Comparison of ENCODE assay signal across 8 cellular contexts in genomic region chr11:118789501-118790356, GRCh38. TPM values are rescaled to one million over a fixed set of nuclear protein-coding genes. Genes with fewer than 3 reads are reported as not detected.
DNase-seq lines count a peak whose midpoint lies in the region; ATAC-seq and TF ChIP-seq lines count a peak whose summit lies in the region.

No MANE protein-coding gene starts in this region.

- CTCF ChIA-PET in WTC11 (lab: Charles Lee) = interaction anchor here (0.9 to 4.7 kb wide), 10 partner anchors 13 to 172 kb away, joined by 3 to 63 read pairs (median 8); partner anchors contain the start of gene UPK2
- CTCF ChIA-PET in naive thymus-derived CD4-positive, alpha-beta T cell (lab: Charles Lee) = interaction anchor here (0.6 to 6.5 kb wide), 26 partner anchors 9 to 166 kb away, joined by 3 to 68 read pairs (median 4); partner anchors contain the start of genes BCL9L, CXCR5 and UPK2

- DNase-seq in activated T-cell treated with anti-CD3 and anti-CD28 coated beads for 24 hours (ENCODE audit: low read depth) (peak; percentile 20), Karpas-422 (peak; percentile 49), WTC11 (ENCODE audit: low spot score) (no peak), epithelial cell of prostate (ENCODE audit: low read depth, low spot score) (no peak), aorta (no peak), NCI-H1436 (lab: John Stamatoyannopoulos, UW) (no peak)
- no peak for DNase-seq in activated T-cell treated with anti-CD3 and anti-CD28 coated beads, Interleukin-2, amount 50 U/mL, for 48 hours
- peak in 7 of 9 donors; percentile 50 to 72 (median 66) for DNase-seq in naive thymus-derived CD4-positive, alpha-beta T cell

- peaks cover 5% of the 10 kb centered on the region; the same call in 1 of the 2 replicates for H3K36me3 ChIP-seq in Karpas-422 (ENCODE audit: insufficient read depth, low read length)
- peaks cover 6 to 36% (median 8%) of the 10 kb centered on the region in 3 experiments for H3K36me3 ChIP-seq in naive thymus-derived CD4-positive, alpha-beta T cell (ENCODE audit: control insufficient read depth in 2 of 3, insufficient read depth in 3 of 3, low read length in 3 of 3)
- no peaks in the 10 kb centered on the region for H3K36me3 ChIP-seq in aorta (ENCODE audit: control insufficient read depth in 1 of 2, insufficient read depth in 2 of 2, low read length in 1 of 2)

- ATAC-seq in WTC11 (no peak), aorta (ENCODE audit: low FRiP score) (no peak)
- ATAC-seq in naive thymus-derived CD4-positive, alpha-beta T cell = peak; percentile 15

- no peak overlapping the region for H2AFZ ChIP-seq in Karpas-422 (ENCODE audit: low read length)

- peaks cover 60% of the 10 kb centered on the region for H3K79me2 ChIP-seq in Karpas-422 (ENCODE audit: low read length)

- H3K27ac ChIP-seq in Karpas-422 (ENCODE audit: low read length) (peak overlapping the region; percentile 94), epithelial cell of prostate (peak overlapping the region; percentile 91), aorta (ENCODE audit: low read depth in 1 of 2, low read length in 2 of 2) (peak overlapping the region; percentile 71 to 81)
- peak overlapping the region; percentile 99 for H3K27ac ChIP-seq in naive thymus-derived CD4-positive, alpha-beta T cell (ENCODE audit: low read depth, low read length)

- H3K4me1 ChIP-seq in Karpas-422 (ENCODE audit: low read length) (peaks cover 28% of the 10 kb centered on the region), aorta (ENCODE audit: control insufficient read depth in 1 of 2, insufficient read depth in 2 of 2, low read length in 2 of 2) (peaks cover 0 to 2% of the 10 kb centered on the region in 2 donors)
- H3K4me1 ChIP-seq in naive thymus-derived CD4-positive, alpha-beta T cell (ENCODE audit: control insufficient read depth in 2 of 2, insufficient read depth in 2 of 2, low read length in 2 of 2) = peaks cover 31 to 40% of the 10 kb centered on the region in 2 donors

- H3K4me3 Mint-ChIP-seq in WTC11 = peak overlapping the region; percentile 98
- H3K4me3 Mint-ChIP-seq in naive thymus-derived CD4-positive, alpha-beta T cell = peak overlapping the region; percentile 92 to 100 (median 98)

- H3K36me3 Mint-ChIP-seq in WTC11 = peaks cover 23% of the 10 kb centered on the region
- H3K36me3 Mint-ChIP-seq in naive thymus-derived CD4-positive, alpha-beta T cell = peaks cover 3 to 15% (median 7%) of the 10 kb centered on the region in 5 donors

- H3K4me2 ChIP-seq in Karpas-422 (ENCODE audit: low read depth, low read length, poor library complexity, severe bottlenecking) = peak overlapping the region; percentile 77

- intact Hi-C loops in naive thymus-derived CD4-positive, alpha-beta T cell (cut with micrococcal nuclease) = loop anchor here (1.0 to 5.0 kb wide), 14 partner anchors 13 to 391 kb away; partner anchors contain the start of genes CENATAC (in 2 of the 2), ARCN1 (in 1 of the 2), DPAGT1 (in 1 of the 2) and PHLDB1 (in 1 of the 2)
- intact Hi-C loops in aorta (cut with DNase I) = loop anchor here (5.0 kb wide), 3 partner anchors 97 to 138 kb away; partner anchors contain the start of gene BCL9L (in 2 of the 2)

- H3K9me3 ChIP-seq in Karpas-422 (ENCODE audit: low read length) (no peaks in the 10 kb centered on the region), aorta (ENCODE audit: control insufficient read depth, low read length) (no peaks in the 10 kb centered on the region)
- H3K9me3 ChIP-seq in naive thymus-derived CD4-positive, alpha-beta T cell (ENCODE audit: control insufficient read depth in 2 of 3, low read length in 3 of 3) = no peaks in the 10 kb centered on the region

- H3K9me3 Mint-ChIP-seq in WTC11 = no peaks in the 10 kb centered on the region
- peaks cover 0 to 2% (median 0%) of the 10 kb centered on the region in 11 donors for H3K9me3 Mint-ChIP-seq in naive thymus-derived CD4-positive, alpha-beta T cell

- H3K4me3 ChIP-seq in Karpas-422 (ENCODE audit: low read length) (peak overlapping the region; percentile 90), aorta (ENCODE audit: low read length in 2 of 2) (peak overlapping the region; percentile 49 to 93)
- H3K4me3 ChIP-seq in naive thymus-derived CD4-positive, alpha-beta T cell (ENCODE audit: low read length) = peak overlapping the region; percentile 78

- TF ChIP-seq CTCF in WTC11 (IDR thresholded peaks at IDR 0.05) = no peak

- WGBS in aorta, 2 donors = 0 to 1% methylated on average over 18 of the region's 18 CpGs

- POLR2A ChIA-PET in WTC11 (lab: Charles Lee) = interaction anchor here (0.7 to 4.8 kb wide), 3 partner anchors 100 to 208 kb away, joined by 7 to 46 read pairs (median 8); no protein-coding TSS in a partner anchor
- POLR2A ChIA-PET in naive thymus-derived CD4-positive, alpha-beta T cell (lab: Charles Lee) = interaction anchor here (0.6 to 10.6 kb wide), 30 partner anchors 9 to 354 kb away, joined by 3 to 437 read pairs (median 8); partner anchors contain the start of genes ARCN1, KMT2A, RPS25 and SLC37A4

- no peaks in the 10 kb centered on the region for H3K9me2 ChIP-seq in Karpas-422 (replicated peaks; ENCODE audit: insufficient read depth, low read length)

- H3K4me1 Mint-ChIP-seq in WTC11 = peaks cover 24% of the 10 kb centered on the region
- peaks cover 20 to 52% (median 41%) of the 10 kb centered on the region in 7 donors for H3K4me1 Mint-ChIP-seq in naive thymus-derived CD4-positive, alpha-beta T cell

- H3K27me3 Mint-ChIP-seq in WTC11 (ENCODE audit: low read depth) = no peaks in the 10 kb centered on the region
- no peaks in the 10 kb centered on the region for H3K27me3 Mint-ChIP-seq in naive thymus-derived CD4-positive, alpha-beta T cell

- no peaks in the 10 kb centered on the region for H4K20me1 ChIP-seq in Karpas-422 (ENCODE audit: insufficient read depth, low read depth, low read length)

- peak overlapping the region; percentile 97 for H3K27ac Mint-ChIP-seq in WTC11
- H3K27ac Mint-ChIP-seq in naive thymus-derived CD4-positive, alpha-beta T cell = peak overlapping the region; percentile 95 to 100 (median 99)

- H3K27me3 ChIP-seq in Karpas-422 (ENCODE audit: low read length) (no peaks in the 10 kb centered on the region), aorta (ENCODE audit: control insufficient read depth in 1 of 2, insufficient read depth in 2 of 2, low read length in 1 of 2) (no peaks in the 10 kb centered on the region)
- no peaks in the 10 kb centered on the region for H3K27me3 ChIP-seq in naive thymus-derived CD4-positive, alpha-beta T cell (ENCODE audit: control insufficient read depth in 2 of 2, insufficient read depth in 2 of 2, low read length in 2 of 2)

- peak overlapping the region; percentile 96 for H3K9ac ChIP-seq in Karpas-422 (ENCODE audit: low read length)

TF ChIP-seq in WTC11, 78 proteins besides CTCF, POLR2A, EP300 and RAD21 (continues in another document):
- TF ChIP-seq NR2C2 (CRISPR knock-in tag; IDR thresholded peaks at IDR 0.05) = no peak
- TF ChIP-seq ZNF219 (CRISPR knock-in tag; IDR thresholded peaks at IDR 0.05; ENCODE audit: borderline replicate concordance) = no peak
- TF ChIP-seq CREB1 (CRISPR knock-in tag; IDR thresholded peaks at IDR 0.05) = no peak
- TF ChIP-seq AR (CRISPR knock-in tag; IDR thresholded peaks at IDR 0.05) = no peak
- TF ChIP-seq ZNF138 (CRISPR knock-in tag; conservative IDR thresholded peaks at IDR 0.05) = no peak
- no peak for TF ChIP-seq ERG (CRISPR knock-in tag; IDR thresholded peaks at IDR 0.05)
- TF ChIP-seq NR3C1 (CRISPR knock-in tag; conservative IDR thresholded peaks at IDR 0.05; ENCODE audit: low read depth) = no peak
- TF ChIP-seq ZNF263 (CRISPR knock-in tag; IDR thresholded peaks at IDR 0.05; ENCODE audit: low read depth) = no peak

RNA-seq across cellular contexts. Expression of gene DDX6, which starts 1.2 kb away (rescaled TPM):
- 29.4 and 52.8 TPM in 2 replicates for total RNA-seq in Karpas-422 (2014; rRNA removed; shearing (Covaris generic); ENCODE audit: low replicate concordance)
- 151 to 167 TPM (median 166 TPM) in 3 replicates for total RNA-seq in WTC11 (2021)
- 100 to 1,000 TPM; 154 to 346 (median 272) TPM for total RNA-seq in naive thymus-derived CD4-positive, alpha-beta T cell
- 100 to 1,000 TPM; 118 to 142 TPM for polyA plus RNA-seq in naive thymus-derived CD4-positive, alpha-beta T cell
- 100 to 1,000 TPM; 105 to 128 TPM for total RNA-seq in aorta
- 10 to 100 TPM; 20.3 to 27.8 TPM for polyA plus RNA-seq in aorta

Comparison
In these comparisons a context has a peak if more than half of its experiments do, and no peak if none do; other contexts are left out.
1. DNase-seq: peak in activated T-cell treated with anti-CD3 and anti-CD28 coated beads for 24 hours (single experiment), Karpas-422 (single experiment) and naive thymus-derived CD4-positive, alpha-beta T cell (7 of 9); none in activated T-cell treated with anti-CD3 and anti-CD28 coated beads, Interleukin-2, amount 50 U/mL, for 48 hours (0 of 2), WTC11 (single experiment), epithelial cell of prostate (single experiment), aorta (0 of 2) and NCI-H1436 (single experiment).
2. Peak in every context shown above with its lines, with median percentiles within 50 percentile points of each other: H3K27ac ChIP-seq and H3K4me3 ChIP-seq.